Comparison of ENCODE assay signal across 17 cellular contexts in genomic region chr9:4965174-4965821, GRCh38.
"Had no signal": no experiment of that assay in that cellular context is flagged by ENCODE, and none has a peak within 500 bp of the region (broad histone marks: within the 10 kb centered on the region; RNA-seq: fewer than 3 reads in every experiment).

No MANE protein-coding gene starts in this region.

- H3K27ac Mint-ChIP-seq: activated CD4-positive, alpha-beta memory T cell treated with anti-CD3 and anti-CD28 coated beads, Interleukin-2, amount 10 ng/mL, durations not matched to agents 7 days and 5 days; nephron; T-cell had no signal

- H3K9me3 ChIP-seq: ovary, SJSA1 had no signal

- H3K27me3 Mint-ChIP-seq: activated CD4-positive, alpha-beta memory T cell treated with anti-CD3 and anti-CD28 coated beads, Interleukin-2, amount 10 ng/mL, durations not matched to agents 7 days and 5 days; T-cell had no signal

- DNase-seq: activated CD4-positive, alpha-beta memory T cell treated with anti-CD3 and anti-CD28 coated beads, Interleukin-2, amount 10 ng/mL, durations not matched to agents 7 days and 5 days; activated gamma-delta T cell treated with Interleukin-2 at 50 U/mL for 16 hours; activated T-cell treated with anti-CD3 and anti-CD28 coated beads for 4 hours; cerebellar nuclear complex; kidney; left ventricle myocardium superior; mesendoderm; ovary; stimulated activated CD4-positive, alpha-beta T cell treated with anti-CD3 and anti-CD28 coated beads, Interleukin-12 subunit alpha, Interleukin-12 subunit beta, amount 100 ng/mL, for 4 hours; stimulated activated naive CD4-positive, alpha-beta T cell treated with Interleukin-2 at 50 U/mL for 16 hours; T-cell; uterus had no signal

- H3K27me3 ChIP-seq: hepatocyte, ovary, SJSA1, uterus had no signal

- H3K4me3 Mint-ChIP-seq: activated CD4-positive, alpha-beta memory T cell treated with anti-CD3 and anti-CD28 coated beads, Interleukin-2, amount 10 ng/mL, durations not matched to agents 7 days and 5 days; nephron; T-cell had no signal

- H3K4me3 ChIP-seq: hepatocyte, ovary, SJSA1, uterus had no signal

- H3K4me1 Mint-ChIP-seq: nephron had no signal

- H3K4me1 ChIP-seq: SJSA1, uterus had no signal

- H3K27ac ChIP-seq: hepatocyte, ovary, SJSA1, uterus had no signal

- ATAC-seq: activated CD4-positive, CD25-positive, alpha-beta regulatory T cell treated with anti-CD3 and anti-CD28 coated beads, Interleukin-2, amount 50 U/mL, for 24 hours; T-cell had no signal

- FAIRE-seq: TTC549 had no signal

- H3K36me3 ChIP-seq: ovary, SJSA1, uterus had no signal
